ENCODE assay signal across 22 cellular contexts in genomic region chr6:9984607-9985006, GRCh38.
"Had no signal": no experiment of that assay in that cellular context is flagged by ENCODE, and none has a peak within 500 bp of the region (broad histone marks: within the 10 kb centered on the region; RNA-seq: fewer than 3 reads in every experiment).

No MANE protein-coding gene starts in this region.

- H3K36me3 ChIP-seq: esophagus muscularis mucosa, gastrocnemius medialis, left ventricle myocardium inferior, lower lobe of right lung, neural progenitor cell, ovary, right atrium auricular region, sigmoid colon, transverse colon had no signal

- H3K27me3 ChIP-seq: esophagus muscularis mucosa, gastrocnemius medialis, neural progenitor cell, ovary, right atrium auricular region, sigmoid colon, testis, transverse colon had no signal

- ATAC-seq: effector memory CD8-positive, alpha-beta T cell; gastrocnemius medialis; left cardiac atrium; lower lobe of right lung; natural killer cell treated with Interleukin-12 subunit alpha and Interleukin-12 subunit beta and Interleukin-15 and Interleukin-18, amount 100 ng/mL, for 72 hours; stimulated activated naive B cell treated with anti-CD40 and anti-IgM and Interleukin-4, amounts not matched to agents 10 μg/mL and 1 μg/mL and 100 μg/mL, for 72 hours; stimulated activated naive CD8-positive, alpha-beta T cell treated with anti-CD3 and anti-CD28 coated beads, Interleukin-15, amount 100 ng/mL, for 72 hours had no signal

- H3K27ac ChIP-seq: epithelial cell of prostate, esophagus muscularis mucosa, gastrocnemius medialis, left ventricle myocardium inferior, lower lobe of right lung, neural progenitor cell, ovary, right atrium auricular region, sigmoid colon, testis, transverse colon had no signal

- H3K4me3 ChIP-seq: esophagus muscularis mucosa, gastrocnemius medialis, left ventricle myocardium inferior, lower lobe of right lung, neural progenitor cell, ovary, right atrium auricular region, sigmoid colon, skin epidermis, testis, transverse colon had no signal

- H3K4me1 ChIP-seq: esophagus muscularis mucosa, gastrocnemius medialis, left ventricle myocardium inferior, lower lobe of right lung, neural progenitor cell, right atrium auricular region, sigmoid colon, testis, transverse colon had no signal

- DNase-seq: effector memory CD8-positive, alpha-beta T cell; gastrocnemius medialis; kidney; left cardiac atrium; left ventricle myocardium inferior; lower lobe of right lung; midbrain; nucleus accumbens; ovary; sigmoid colon; stimulated activated CD4-positive, alpha-beta T cell treated with anti-CD3 and anti-CD28 coated beads, Interleukin-2, amount 100 ng/mL, for 24 hours; stimulated activated CD4-positive, alpha-beta T cell treated with anti-CD3 and anti-CD28 coated beads, Interleukin-4, amount 100 ng/mL, for 4 hours; stimulated activated naive B cell treated with anti-CD40 and anti-IgM and Interleukin-4, amounts not matched to agents 10 μg/mL and 1 μg/mL and 100 μg/mL, for 72 hours; stimulated activated naive CD8-positive, alpha-beta T cell treated with anti-CD3 and anti-CD28 coated beads, Interleukin-15, amount 100 ng/mL, for 72 hours; testis; transverse colon had no signal

- H3K9me3 ChIP-seq: esophagus muscularis mucosa, gastrocnemius medialis, lower lobe of right lung, ovary, right atrium auricular region, sigmoid colon, testis, transverse colon had no signal
